In genomic region chr7:81457858-81458522, GRCh38 we compare ENCODE assay signal across 9 cellular contexts.
A peak's percentile ranks its signal among the peaks of the same experiment; 100 is the strongest.
DNase-seq lines count a peak whose midpoint lies in the region; ATAC-seq and TF ChIP-seq lines count a peak whose summit lies in the region.
"Had no signal": no experiment of that assay in that cellular context is flagged by ENCODE, and none has a peak within 500 bp of the region (broad histone marks: within the 10 kb centered on the region; RNA-seq: fewer than 3 reads in every experiment).

No MANE protein-coding gene starts in this region.

- peak; percentile 19 for DNase-seq in NCI-H510A treated with DMSO at 0.1 percent for 48 hours (lab: John Stamatoyannopoulos, UW)
- DNase-seq in NCI-H510A (lab: John Stamatoyannopoulos, UW), result no peak
- peak; percentile 45 for DNase-seq in NCI-H82 treated with DMSO at 0.1 percent for 48 hours (lab: John Stamatoyannopoulos, UW; ENCODE audit: unreplicated experiment)
- no peak for DNase-seq in dorsolateral prefrontal cortex
- no peak for DNase-seq in sigmoid colon
- no peak for DNase-seq in NCI-H774 (lab: John Stamatoyannopoulos, UW)
- DNase-seq in activated CD8-positive, alpha-beta T cell treated with anti-CD3 and anti-CD28 coated beads, Interleukin-2, amount 10 ng/mL, durations not matched to agents 7 days and 5 days, result no peak

- intact Hi-C loops in dorsolateral prefrontal cortex (cut with DNase I) (loop anchor here in 1 of 2 donors (5.0 kb wide), 1 partner anchor 761 kb away; no protein-coding TSS in a partner anchor), sigmoid colon (cut with DNase I) (no loop called here)

- no peak for ATAC-seq in HG03280 (IDR thresholded peaks at IDR 0.05; ENCODE audit: unreplicated experiment)
- ATAC-seq in activated CD8-positive, alpha-beta T cell treated with anti-CD3 and anti-CD28 coated beads, Interleukin-2, amount 10 ng/mL, durations not matched to agents 7 days and 5 days, result no peak

- H3K9me3 Mint-ChIP-seq in activated CD8-positive, alpha-beta T cell treated with anti-CD3 and anti-CD28 coated beads, Interleukin-2, amount 10 ng/mL, durations not matched to agents 7 days and 5 days (ENCODE audit: insufficient read depth), result no peaks in the 10 kb centered on the region
- H3K9me3 Mint-ChIP-seq: stimulated activated naive CD8-positive, alpha-beta T cell treated with anti-CD3 and anti-CD28 coated beads, Interleukin-15, Interleukin-2, amounts not matched to agents 100 ng/mL and 50 ng/mL, for 24 hours had no signal

- CTCF ChIA-PET in activated CD8-positive, alpha-beta T cell treated with anti-CD3 and anti-CD28 coated beads, Interleukin-2, amount 10 ng/mL, durations not matched to agents 7 days and 5 days (lab: Charles Lee), result no interaction called here

- H3K27me3 ChIP-seq in dorsolateral prefrontal cortex (peaks cover 0 to 3% (median 0%) of the 10 kb centered on the region in 45 donors), sigmoid colon (no peaks in the 10 kb centered on the region)

- H3K4me3 Mint-ChIP-seq in activated CD8-positive, alpha-beta T cell treated with anti-CD3 and anti-CD28 coated beads, Interleukin-2, amount 10 ng/mL, durations not matched to agents 7 days and 5 days, result no peak overlapping the region
- H3K4me3 Mint-ChIP-seq: stimulated activated naive CD8-positive, alpha-beta T cell treated with anti-CD3 and anti-CD28 coated beads, Interleukin-15, Interleukin-2, amounts not matched to agents 100 ng/mL and 50 ng/mL, for 24 hours had no signal

- TF ChIP-seq POLR2A in sigmoid colon (IDR thresholded peaks at IDR 0.05), result no peak

- no peak for TF ChIP-seq EP300 in sigmoid colon (IDR thresholded peaks at IDR 0.05)

- peak in 55 of 56 donors; percentile 20 to 69 (median 45) for TF ChIP-seq CTCF in dorsolateral prefrontal cortex (IDR thresholded peaks at IDR 0.05 in 54 of 56, conservative IDR thresholded peaks at IDR 0.05 in 2 of 56; ENCODE audit: low read depth in 1 of 56, partially characterized antibody in 56 of 56)
- peak in 3 of 4 experiments; percentile 11 to 22 (median 19) for TF ChIP-seq CTCF in sigmoid colon (IDR thresholded peaks at IDR 0.05)

- H3K4me3 ChIP-seq in dorsolateral prefrontal cortex, result no peak overlapping the region
- no peak overlapping the region for H3K4me3 ChIP-seq in sigmoid colon

- H3K27me3 Mint-ChIP-seq in activated CD8-positive, alpha-beta T cell treated with anti-CD3 and anti-CD28 coated beads, Interleukin-2, amount 10 ng/mL, durations not matched to agents 7 days and 5 days (ENCODE audit: low read depth), result no peaks in the 10 kb centered on the region
- H3K27me3 Mint-ChIP-seq: stimulated activated naive CD8-positive, alpha-beta T cell treated with anti-CD3 and anti-CD28 coated beads, Interleukin-15, Interleukin-2, amounts not matched to agents 100 ng/mL and 50 ng/mL, for 24 hours had no signal

- H3K4me1 ChIP-seq in sigmoid colon, result no peaks in the 10 kb centered on the region

- H3K36me3 Mint-ChIP-seq in activated CD8-positive, alpha-beta T cell treated with anti-CD3 and anti-CD28 coated beads, Interleukin-2, amount 10 ng/mL, durations not matched to agents 7 days and 5 days (ENCODE audit: low read depth), result no peaks in the 10 kb centered on the region

- no peak overlapping the region for H3K27ac Mint-ChIP-seq in activated CD8-positive, alpha-beta T cell treated with anti-CD3 and anti-CD28 coated beads, Interleukin-2, amount 10 ng/mL, durations not matched to agents 7 days and 5 days
- H3K27ac Mint-ChIP-seq: stimulated activated naive CD8-positive, alpha-beta T cell treated with anti-CD3 and anti-CD28 coated beads, Interleukin-15, Interleukin-2, amounts not matched to agents 100 ng/mL and 50 ng/mL, for 24 hours had no signal

- H3K27ac ChIP-seq in dorsolateral prefrontal cortex, result no peak overlapping the region
- no peak overlapping the region for H3K27ac ChIP-seq in sigmoid colon

- no peaks in the 10 kb centered on the region for H3K4me1 Mint-ChIP-seq in activated CD8-positive, alpha-beta T cell treated with anti-CD3 and anti-CD28 coated beads, Interleukin-2, amount 10 ng/mL, durations not matched to agents 7 days and 5 days (ENCODE audit: low read depth)

- no peaks in the 10 kb centered on the region for H3K36me3 ChIP-seq in sigmoid colon

- 66 to 68% methylated on average over 1 of the region's 1 CpG for WGBS in sigmoid colon, 2 donors

- H3K9me3 ChIP-seq in sigmoid colon, result no peaks in the 10 kb centered on the region

- POLR2A ChIA-PET in activated CD8-positive, alpha-beta T cell treated with anti-CD3 and anti-CD28 coated beads, Interleukin-2, amount 10 ng/mL, durations not matched to agents 7 days and 5 days (lab: Charles Lee), result no interaction called here

Comparison
In these comparisons a context has a peak if more than half of its experiments do, and no peak if none do; other contexts are left out.
1. DNase-seq: peak in NCI-H510A treated with DMSO at 0.1 percent for 48 hours (single experiment) and NCI-H82 treated with DMSO at 0.1 percent for 48 hours (single experiment); none in NCI-H510A (single experiment), dorsolateral prefrontal cortex (0 of 10), sigmoid colon (single experiment), NCI-H774 (single experiment) and activated CD8-positive, alpha-beta T cell treated with anti-CD3 and anti-CD28 coated beads, Interleukin-2, amount 10 ng/mL, durations not matched to agents 7 days and 5 days (single experiment).